ENCODE assay signal across 7 cellular contexts in genomic region chr2:112585400-112585799, GRCh38. TPM values are rescaled to one million over a fixed set of nuclear protein-coding genes. Genes with fewer than 3 reads are reported as not detected.
DNase-seq lines count a peak whose midpoint lies in the region; ATAC-seq and TF ChIP-seq lines count a peak whose summit lies in the region.

No MANE protein-coding gene starts in this region.

- peak overlapping the region; percentile 69 for H3K4me3 ChIP-seq in HFF-Myc (replicated peaks; ENCODE audit: low read depth, low read length)
- peak overlapping the region; percentile 94 for H3K4me3 ChIP-seq in iPS-15b (ENCODE audit: low read depth, low read length)
- peak overlapping the region in 5 of 8 donors; percentile 55 to 85 (median 59) for H3K4me3 ChIP-seq in spleen

- no peak for ATAC-seq in activated CD8-positive, alpha-beta T cell treated with anti-CD3 and anti-CD28 coated beads for 36 hours
- ATAC-seq in GM18517 (IDR thresholded peaks at IDR 0.05; ENCODE audit: unreplicated experiment) = no peak

- CTCF ChIA-PET in activated CD8-positive, alpha-beta T cell treated with anti-CD3 and anti-CD28 coated beads for 36 hours (lab: Charles Lee) = interaction anchor here (0.9 to 3.2 kb wide), 4 partner anchors 15 to 141 kb away, joined by 3 to 14 read pairs (median 7); no protein-coding TSS in a partner anchor

- H3K4me1 ChIP-seq in iPS-15b (ENCODE audit: control insufficient read depth, insufficient read depth, low read length) = peaks cover 7% of the 10 kb centered on the region
- peaks cover 9 to 54% (median 31%) of the 10 kb centered on the region in 6 donors for H3K4me1 ChIP-seq in spleen

- H3K9me3 Mint-ChIP-seq in activated CD8-positive, alpha-beta T cell treated with anti-CD3 and anti-CD28 coated beads for 36 hours = no peaks in the 10 kb centered on the region

- POLR2A ChIA-PET in activated CD8-positive, alpha-beta T cell treated with anti-CD3 and anti-CD28 coated beads for 36 hours (lab: Charles Lee) = interaction anchor here (0.8 to 2.7 kb wide), 5 partner anchors 15 to 105 kb away, joined by 4 to 13 read pairs (median 5); partner anchors contain the start of genes POLR1B and SLC20A1

- H3K36me3 ChIP-seq in iPS-15b (ENCODE audit: control insufficient read depth, insufficient read depth, low read length) = peaks cover 13% of the 10 kb centered on the region
- peaks cover 0 to 44% (median 9%) of the 10 kb centered on the region in 6 donors for H3K36me3 ChIP-seq in spleen

- intact Hi-C loops in activated CD8-positive, alpha-beta T cell treated with anti-CD3 and anti-CD28 coated beads for 36 hours (cut with micrococcal nuclease) = no loop called here
- intact Hi-C loops in spleen (cut with DNase I; ENCODE audit: low total_unique reads) = loop anchor here (10.0 kb wide), 1 partner anchor 101 kb away; the partner anchor contains the start of gene TTL

- TF ChIP-seq POLR2A in spleen (IDR thresholded peaks at IDR 0.05) = no peak

- no peaks in the 10 kb centered on the region for H3K27me3 ChIP-seq in iPS-15b (ENCODE audit: control insufficient read depth, insufficient read depth, low read length)
- H3K27me3 ChIP-seq in spleen (replicated peaks in 1 of 7) = no peaks in the 10 kb centered on the region

- no peaks in the 10 kb centered on the region for H3K9me3 ChIP-seq in iPS-15b (ENCODE audit: control insufficient read depth, insufficient read depth, low read length)
- no peaks in the 10 kb centered on the region for H3K9me3 ChIP-seq in spleen

- DNase-seq in HFF-Myc (ENCODE audit: extremely low read depth, low read depth) (no peak), spleen (no peak), ACHN (no peak), activated gamma-delta T cell treated with Interleukin-2 at 50 U/mL for 16 hours (no peak)
- no peak for DNase-seq in activated CD8-positive, alpha-beta T cell treated with anti-CD3 and anti-CD28 coated beads for 36 hours

- peaks cover 22% of the 10 kb centered on the region for H3K36me3 Mint-ChIP-seq in activated CD8-positive, alpha-beta T cell treated with anti-CD3 and anti-CD28 coated beads for 36 hours (ENCODE audit: low read depth)

- no peak for TF ChIP-seq CTCF in HFF-Myc (IDR thresholded peaks at IDR 0.05; ENCODE audit: low read depth, low read length, missing control alignments)
- no peak for TF ChIP-seq CTCF in activated CD8-positive, alpha-beta T cell treated with anti-CD3 and anti-CD28 coated beads for 36 hours (IDR thresholded peaks at IDR 0.05)
- no peak for TF ChIP-seq CTCF in spleen (IDR thresholded peaks at IDR 0.05 in 8 of 11, conservative IDR thresholded peaks at IDR 0.05 in 3 of 11)

- no peaks in the 10 kb centered on the region for H3K27me3 Mint-ChIP-seq in activated CD8-positive, alpha-beta T cell treated with anti-CD3 and anti-CD28 coated beads for 36 hours

- peaks cover 30% of the 10 kb centered on the region for H3K4me1 Mint-ChIP-seq in activated CD8-positive, alpha-beta T cell treated with anti-CD3 and anti-CD28 coated beads for 36 hours (ENCODE audit: low read depth)

- H3K27ac Mint-ChIP-seq in activated CD8-positive, alpha-beta T cell treated with anti-CD3 and anti-CD28 coated beads for 36 hours = peak overlapping the region; percentile 99

- H3K4me3 Mint-ChIP-seq in activated CD8-positive, alpha-beta T cell treated with anti-CD3 and anti-CD28 coated beads for 36 hours = peak overlapping the region; percentile 93

- 97 to 98% (median 97%) methylated on average over 3 of the region's 3 CpGs for WGBS in spleen, 5 donors

- in situ Hi-C loops in ACHN (cut with HindIII; ENCODE audit: low pct_ligation_motif_present, low pct_unique_long_range_greater_than_20kb, low sequenced_read_pairs) = no loop called here

- peak overlapping the region; percentile 80 for H3K9ac ChIP-seq in iPS-15b (ENCODE audit: low read depth, low read length)

- peak overlapping the region; percentile 90 to 97 (median 96) for H3K27ac ChIP-seq in spleen

RNA-seq across cellular contexts. Expression of gene CHCHD5, which starts 1.0 kb away (rescaled TPM):
- 10 to 100 TPM; 34.8 to 37.5 TPM for total RNA-seq in activated CD8-positive, alpha-beta T cell treated with anti-CD3 and anti-CD28 coated beads for 36 hours
- total RNA-seq in spleen = 10 to 100 TPM; 11.9 to 22.4 (median 16.1) TPM
- polyA plus RNA-seq in spleen = 10 to 100 TPM; 21.5 to 34.8 (median 31.9) TPM

RNA-seq across cellular contexts. Expression of gene POLR1B, which starts 43.1 kb away (rescaled TPM):
- 10 to 100 TPM; 54.1 to 55.9 TPM for total RNA-seq in activated CD8-positive, alpha-beta T cell treated with anti-CD3 and anti-CD28 coated beads for 36 hours
- total RNA-seq in spleen = 10 to 100 TPM; 17.4 to 31.8 (median 19.4) TPM
- 1 to 10 TPM; 4.9 to 9.1 (median 7.2) TPM for polyA plus RNA-seq in spleen
